ENCODE assay signal across 22 cellular contexts in the genomic region with DNA sequence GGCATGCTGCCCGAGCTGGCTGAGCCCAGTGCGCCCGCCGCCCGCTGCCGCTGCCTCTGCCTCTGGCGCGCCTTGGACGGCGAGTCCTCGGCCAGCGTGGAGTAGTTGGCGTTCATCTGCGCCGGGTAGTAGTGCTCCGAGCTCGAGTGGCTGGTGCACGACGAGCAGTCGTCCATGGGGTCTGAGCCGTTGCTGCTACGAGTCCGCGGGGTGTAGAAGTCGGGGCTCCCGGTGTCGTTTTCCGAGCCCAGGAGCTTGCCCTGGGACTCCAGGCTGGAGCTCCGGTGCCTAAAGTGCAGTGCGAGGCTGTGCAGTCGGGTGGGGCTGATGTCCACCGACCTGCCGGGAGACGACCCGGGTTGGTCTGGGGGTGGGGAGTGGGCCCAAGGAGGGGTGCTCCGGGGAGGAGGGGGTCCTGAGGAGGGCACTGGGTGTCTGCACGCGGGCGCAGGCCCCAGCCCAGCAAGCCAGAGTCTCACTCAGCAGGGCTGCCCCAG.
DNase-seq lines count a peak whose midpoint lies in the region; ATAC-seq and TF ChIP-seq lines count a peak whose summit lies in the region.
"Had no signal": no experiment of that assay in that cellular context is flagged by ENCODE, and none has a peak within 500 bp of the region (broad histone marks: within the 10 kb centered on the region; RNA-seq: fewer than 3 reads in every experiment).

No MANE protein-coding gene starts in this region.

- H2AFZ ChIP-seq in osteoblast (ENCODE audit: low read length): no peak overlapping the region
- no peak overlapping the region for H2AFZ ChIP-seq in GM23338

- peaks cover 10% of the 10 kb centered on the region for H4K20me1 ChIP-seq in osteoblast (ENCODE audit: insufficient read depth, low read length)
- 0 out of 2 replicates have a peak, but pooled peaks cover 3% of the 10 kb centered on the region for H4K20me1 ChIP-seq in GM23338 (replicated peaks; ENCODE audit: insufficient read depth)
- H4K20me1 ChIP-seq: BLaER1 had no signal

- H3K27ac ChIP-seq in osteoblast (ENCODE audit: low read depth, low read length) (no peak overlapping the region), GM23338 (ENCODE audit: low read depth) (no peak overlapping the region)
- H3K27ac ChIP-seq: BLaER1 had no signal

- no peak overlapping the region for H3K4me2 ChIP-seq in osteoblast (ENCODE audit: insufficient read depth, low read length)
- no peak overlapping the region for H3K4me2 ChIP-seq in GM23338
- H3K4me2 ChIP-seq: BLaER1 had no signal

- H3K9me3 ChIP-seq in osteoblast (ENCODE audit: low read depth, low read length): no peaks in the 10 kb centered on the region
- H3K9me3 ChIP-seq: BE2C, BLaER1 had no signal

- no peak for ATAC-seq in GM23338
- ATAC-seq: GM12878 had no signal

- H3K4me1 Mint-ChIP-seq in GM23338: peaks cover 14% of the 10 kb centered on the region; the same call in 2 of the 3 replicates

- TF ChIP-seq CTCF in GM20000 (IDR thresholded peaks at IDR 0.05; ENCODE audit: extremely low read depth, missing control alignments) (no peak), osteoblast (IDR thresholded peaks at IDR 0.05; ENCODE audit: extremely low read depth, low read depth, low read length) (no peak), GM23338 (conservative IDR thresholded peaks at IDR 0.05; ENCODE audit: low read depth in 2 of 2) (no peak)

- peak; percentile 50 for DNase-seq in GM20000 (ENCODE audit: low spot score)
- DNase-seq in H7: peak; percentile 51
- peak; percentile 79 for DNase-seq in osteoblast (ENCODE audit: insufficient read length, low spot score, missing footprints)
- DNase-seq in NCI-H2107 treated with DMSO at 0.1 percent for 48 hours (lab: John Stamatoyannopoulos, UW; ENCODE audit: unreplicated experiment): no peak
- no peak for DNase-seq in GM23338 (ENCODE audit: low spot score)
- DNase-seq: 8988T; ACHN; BE2C; C1 segment of cervical spinal cord; CD4-positive, alpha-beta memory T cell; CD4-positive, CD25-positive, alpha-beta regulatory T cell; CD8-positive, alpha-beta memory T cell; COR-L47; DMS 273 treated with DMSO at 0.1 percent for 48 hours; DMS153; DMS79; DND-41; EL; GDM1 had no signal

- H3K27me3 ChIP-seq in H7 (ENCODE audit: control insufficient read depth, insufficient read depth, low read length): no peaks in the 10 kb centered on the region
- H3K27me3 ChIP-seq in osteoblast (ENCODE audit: insufficient read depth, low read length): no peaks in the 10 kb centered on the region
- H3K27me3 ChIP-seq in GM23338 (ENCODE audit: insufficient read depth): no peaks in the 10 kb centered on the region
- H3K27me3 ChIP-seq: BLaER1 had no signal

- H3K36me3 Mint-ChIP-seq in GM23338 (ENCODE audit: low read depth): peaks cover 41% of the 10 kb centered on the region

- H3K27me3 Mint-ChIP-seq in GM23338 (ENCODE audit: insufficient read depth, low read depth, poor library complexity): peaks cover 7% of the 10 kb centered on the region
- H3K27me3 Mint-ChIP-seq: CD4-positive, alpha-beta memory T cell; CD4-positive, CD25-positive, alpha-beta regulatory T cell; CD8-positive, alpha-beta memory T cell had no signal

- H3K9me2 ChIP-seq in GM23338 (ENCODE audit: insufficient read depth): no peaks in the 10 kb centered on the region

- H3K36me3 ChIP-seq in H7 (replicated peaks; ENCODE audit: control insufficient read depth, insufficient read depth, low read length): peaks cover 3% of the 10 kb centered on the region
- H3K36me3 ChIP-seq in osteoblast (ENCODE audit: insufficient read depth, low read length): peaks cover 82% of the 10 kb centered on the region
- no peaks in the 10 kb centered on the region for H3K36me3 ChIP-seq in GM23338 (ENCODE audit: insufficient read depth)
- H3K36me3 ChIP-seq: BE2C had no signal

- no peak overlapping the region for H3K4me3 Mint-ChIP-seq in GM23338
- H3K4me3 Mint-ChIP-seq: CD14-positive monocyte; CD4-positive, alpha-beta memory T cell; CD4-positive, CD25-positive, alpha-beta regulatory T cell had no signal

- H3F3A ChIP-seq in GM23338 (replicated peaks; ENCODE audit: low read depth): no peaks in the 10 kb centered on the region

- no peaks in the 10 kb centered on the region for H3K9me3 Mint-ChIP-seq in GM23338
- H3K9me3 Mint-ChIP-seq: CD4-positive, alpha-beta memory T cell; CD8-positive, alpha-beta memory T cell had no signal

- H3K4me3 ChIP-seq in H7 (ENCODE audit: insufficient read depth, low read depth, low read length) (no peak overlapping the region), osteoblast (ENCODE audit: insufficient read depth, low read length) (no peak overlapping the region), GM23338 (no peak overlapping the region)
- H3K4me3 ChIP-seq: BLaER1, GM12878 had no signal

- H3K4me1 ChIP-seq in osteoblast (ENCODE audit: insufficient read depth, low read length) (peaks cover 14% of the 10 kb centered on the region), GM23338 (ENCODE audit: insufficient read depth) (no peaks in the 10 kb centered on the region; the same call in 1 of the 2 replicates)
- H3K4me1 ChIP-seq: BE2C had no signal

- H3K79me2 ChIP-seq in osteoblast (ENCODE audit: insufficient read depth, low read length) (peaks cover 2% of the 10 kb centered on the region), GM23338 (replicated peaks; ENCODE audit: insufficient read depth) (no peaks in the 10 kb centered on the region)

- no peak overlapping the region for H3K27ac Mint-ChIP-seq in GM23338
- H3K27ac Mint-ChIP-seq: CD14-positive monocyte; CD4-positive, alpha-beta memory T cell; CD4-positive, CD25-positive, alpha-beta regulatory T cell; CD8-positive, alpha-beta memory T cell had no signal

TF ChIP-seq in GM23338, 12 proteins besides CTCF, POLR2A, EP300 and RAD21 (continues in another document):
- TF ChIP-seq REST (IDR thresholded peaks at IDR 0.05; ENCODE audit: unreplicated experiment) (no peak), ZNF331 (CRISPR knock-in tag; IDR thresholded peaks at IDR 0.05; ENCODE audit: low read depth) (no peak), EZH2phosphoT487 (IDR thresholded peaks at IDR 0.05; ENCODE audit: unreplicated experiment) (no peak), JUNB (IDR thresholded peaks at IDR 0.05; ENCODE audit: unreplicated experiment) (no peak), STAT1 (IDR thresholded peaks at IDR 0.05; ENCODE audit: unreplicated experiment) (no peak), ETS1 (IDR thresholded peaks at IDR 0.05) (no peak)

Comparison
In these comparisons a context has a peak if more than half of its experiments do, and no peak if none do; other contexts are left out.
1. DNase-seq: peak in GM20000 (single experiment), H7 (single experiment) and osteoblast (single experiment); none in NCI-H2107 treated with DMSO at 0.1 percent for 48 hours (single experiment) and GM23338 (single experiment).